In genomic region chrX:65508851-65509250, GRCh38 we compare ENCODE assay signal across 29 cellular contexts.
"Had no signal": no experiment of that assay in that cellular context is flagged by ENCODE, and none has a peak within 500 bp of the region (broad histone marks: within the 10 kb centered on the region; RNA-seq: fewer than 3 reads in every experiment).

No MANE protein-coding gene starts in this region.

- H3K79me2 ChIP-seq: hepatocyte had no signal

- ATAC-seq: activated CD4-positive, alpha-beta T cell treated with anti-CD3 and anti-CD28 coated beads for 36 hours; body of pancreas; esophagus mucosa; left lung; natural killer cell treated with Interleukin-12 subunit alpha and Interleukin-12 subunit beta and Interleukin-15 and Interleukin-18, amount 100 ng/mL, for 72 hours; pancreas; right cardiac atrium; stimulated activated memory B cell treated with anti-CD40 and anti-IgM and Interleukin-4, amounts not matched to agents 10 μg/mL and 1 μg/mL and 100 μg/mL, for 72 hours had no signal

- H2AFZ ChIP-seq: hepatocyte had no signal

- H3K36me3 ChIP-seq: pancreas, thoracic aorta, vagina had no signal

- H3K4me1 ChIP-seq: body of pancreas, left lung, pancreas, vagina had no signal

- H3K9me3 Mint-ChIP-seq: activated B cell treated with CpG ODN at 0.5 μM for 24 hours; activated naive CD4-positive, alpha-beta T cell treated with anti-CD3 and anti-CD28 coated beads, Interleukin-2, amount 50 U/mL, for 24 hours; dendritic cell treated with granulocyte-macrophage colony-stimulating factor and Interleukin-4, amounts not matched to agents 40 ng/mL and 50 ng/mL, for 4 days; immature natural killer cell; natural killer cell treated with Interleukin-12 subunit alpha and Interleukin-12 subunit beta and Interleukin-15 and Interleukin-18, amount 100 ng/mL, for 72 hours; stimulated activated memory B cell treated with anti-CD40 and anti-IgM and Interleukin-4, amounts not matched to agents 10 μg/mL and 1 μg/mL and 100 μg/mL, for 72 hours; T-helper 2 cell treated with Interferon-gamma antibody and Interleukin-4, amounts not matched to agents 5 μg/mL and 100 μg/mL, for 36 hours; type B pancreatic cell had no signal

- H3K4me3 ChIP-seq: body of pancreas, hepatocyte, left lung, pancreas, thoracic aorta, vagina had no signal

- H3K9me3 ChIP-seq: body of pancreas, left lung, neutrophil, pancreas, thoracic aorta, vagina had no signal

- H3K4me2 ChIP-seq: hepatocyte had no signal

- H3K36me3 Mint-ChIP-seq: natural killer cell treated with Interleukin-12 subunit alpha and Interleukin-12 subunit beta and Interleukin-15 and Interleukin-18, amount 100 ng/mL, for 72 hours had no signal

- H3K27me3 ChIP-seq: body of pancreas, hepatocyte, left lung, neutrophil, pancreas, vagina had no signal

- FAIRE-seq: pancreas, TTC549 had no signal

- H3K4me3 Mint-ChIP-seq: activated B cell treated with CpG ODN at 0.5 μM for 24 hours; activated CD4-positive, alpha-beta T cell treated with anti-CD3 and anti-CD28 coated beads for 36 hours; activated naive CD4-positive, alpha-beta T cell treated with anti-CD3 and anti-CD28 coated beads, Interleukin-2, amount 50 U/mL, for 24 hours; dendritic cell treated with granulocyte-macrophage colony-stimulating factor and Interleukin-4, amounts not matched to agents 40 ng/mL and 50 ng/mL, for 4 days; immature natural killer cell; natural killer cell treated with Interleukin-12 subunit alpha and Interleukin-12 subunit beta and Interleukin-15 and Interleukin-18, amount 100 ng/mL, for 72 hours; stimulated activated memory B cell treated with anti-CD40 and anti-IgM and Interleukin-4, amounts not matched to agents 10 μg/mL and 1 μg/mL and 100 μg/mL, for 72 hours; T-helper 2 cell treated with Interferon-gamma antibody and Interleukin-4, amounts not matched to agents 5 μg/mL and 100 μg/mL, for 36 hours; type B pancreatic cell had no signal

- DNase-seq: activated B cell treated with CpG ODN at 0.5 μM for 24 hours; activated CD4-positive, alpha-beta T cell treated with anti-CD3 and anti-CD28 coated beads for 36 hours; activated CD4-positive, alpha-beta T cell treated with anti-CD3 and anti-CD28 coated beads, Interleukin-2, amount 50 U/mL, for 4 hours; activated gamma-delta T cell treated with Interleukin-2 at 50 U/mL for 16 hours; activated T-cell treated with anti-CD3 and anti-CD28 coated beads for 4 hours; anterior cingulate cortex; body of pancreas; effector CD8-positive, alpha-beta T cell; foreskin melanocyte; immature natural killer cell; kidney glomerular epithelial cell; left lung; mammary epithelial cell; midbrain; pancreas; right cardiac atrium; stimulated activated CD4-positive, alpha-beta T cell treated with anti-CD3 and anti-CD28 coated beads, Interleukin-1b, Interleukin-23, amount 100 ng/mL, for 48 hours had no signal

- H3K27ac ChIP-seq: body of pancreas, hepatocyte, left lung, neutrophil, pancreas, thoracic aorta, vagina had no signal

- H3K27ac Mint-ChIP-seq: activated CD4-positive, alpha-beta T cell treated with anti-CD3 and anti-CD28 coated beads for 36 hours; dendritic cell treated with granulocyte-macrophage colony-stimulating factor and Interleukin-4, amounts not matched to agents 40 ng/mL and 50 ng/mL, for 4 days; immature natural killer cell; natural killer cell treated with Interleukin-12 subunit alpha and Interleukin-12 subunit beta and Interleukin-15 and Interleukin-18, amount 100 ng/mL, for 72 hours; stimulated activated memory B cell treated with anti-CD40 and anti-IgM and Interleukin-4, amounts not matched to agents 10 μg/mL and 1 μg/mL and 100 μg/mL, for 72 hours; T-helper 2 cell treated with Interferon-gamma antibody and Interleukin-4, amounts not matched to agents 5 μg/mL and 100 μg/mL, for 36 hours; type B pancreatic cell had no signal

- H3K4me1 Mint-ChIP-seq: activated B cell treated with CpG ODN at 0.5 μM for 24 hours; activated CD4-positive, alpha-beta T cell treated with anti-CD3 and anti-CD28 coated beads for 36 hours; activated naive CD4-positive, alpha-beta T cell treated with anti-CD3 and anti-CD28 coated beads, Interleukin-2, amount 50 U/mL, for 24 hours; immature natural killer cell; stimulated activated memory B cell treated with anti-CD40 and anti-IgM and Interleukin-4, amounts not matched to agents 10 μg/mL and 1 μg/mL and 100 μg/mL, for 72 hours had no signal

- H3K27me3 Mint-ChIP-seq: activated B cell treated with CpG ODN at 0.5 μM for 24 hours; activated CD4-positive, alpha-beta T cell treated with anti-CD3 and anti-CD28 coated beads for 36 hours; activated naive CD4-positive, alpha-beta T cell treated with anti-CD3 and anti-CD28 coated beads, Interleukin-2, amount 50 U/mL, for 24 hours; dendritic cell treated with granulocyte-macrophage colony-stimulating factor and Interleukin-4, amounts not matched to agents 40 ng/mL and 50 ng/mL, for 4 days; natural killer cell treated with Interleukin-12 subunit alpha and Interleukin-12 subunit beta and Interleukin-15 and Interleukin-18, amount 100 ng/mL, for 72 hours; stimulated activated memory B cell treated with anti-CD40 and anti-IgM and Interleukin-4, amounts not matched to agents 10 μg/mL and 1 μg/mL and 100 μg/mL, for 72 hours; type B pancreatic cell had no signal
